Comparison of ENCODE assay signal across 26 cellular contexts in genomic region chr2:123164216-123164615, GRCh38.
"Had no signal": no experiment of that assay in that cellular context is flagged by ENCODE, and none has a peak within 500 bp of the region (broad histone marks: within the 10 kb centered on the region; RNA-seq: fewer than 3 reads in every experiment).

No MANE protein-coding gene starts in this region.

- DNase-seq: colonic mucosa; effector CD8-positive, alpha-beta T cell; endodermal cell; foreskin melanocyte; glutamatergic neuron; heart right ventricle; hippocampal formation; left cardiac atrium; left lung; mesendoderm; midbrain; naive thymus-derived CD4-positive, alpha-beta T cell; nucleus accumbens; spleen; stimulated activated CD4-positive, alpha-beta T cell treated with anti-CD3 and anti-CD28 coated beads, Interleukin-4, amount 100 ng/mL, for 4 hours; stimulated activated naive B cell treated with anti-CD40 and anti-IgM and Interleukin-4, amounts not matched to agents 10 μg/mL and 1 μg/mL and 100 μg/mL, for 72 hours; stimulated activated naive CD8-positive, alpha-beta T cell treated with anti-CD3 and anti-CD28 coated beads, Interleukin-15, amount 100 ng/mL, for 72 hours; transverse colon; upper lobe of right lung; uterus had no signal

- H3K9me3 ChIP-seq: colonic mucosa, prostate gland, transverse colon, upper lobe of right lung, uterus had no signal

- H3K27ac ChIP-seq: colonic mucosa, esophagus muscularis mucosa, heart right ventricle, left lung, neural progenitor cell, prostate gland, right atrium auricular region, spleen, suprapubic skin, transverse colon, upper lobe of right lung, uterus had no signal

- H3K27me3 ChIP-seq: colonic mucosa, esophagus muscularis mucosa, heart right ventricle, left lung, neural progenitor cell, right atrium auricular region, spleen, suprapubic skin, transverse colon, upper lobe of right lung, uterus had no signal

- H3K4me1 ChIP-seq: colonic mucosa, esophagus muscularis mucosa, heart right ventricle, left lung, neural progenitor cell, prostate gland, right atrium auricular region, spleen, suprapubic skin, transverse colon, upper lobe of right lung, uterus had no signal

- H2AFZ ChIP-seq: neural progenitor cell had no signal

- H3K9ac ChIP-seq: neural progenitor cell had no signal

- H3K36me3 ChIP-seq: colonic mucosa, esophagus muscularis mucosa, heart right ventricle, left lung, neural progenitor cell, prostate gland, right atrium auricular region, spleen, suprapubic skin, transverse colon, upper lobe of right lung, uterus had no signal

- H3K4me2 ChIP-seq: neural progenitor cell had no signal

- ATAC-seq: heart right ventricle; left cardiac atrium; left lung; naive thymus-derived CD4-positive, alpha-beta T cell; sciatic nerve; stimulated activated naive B cell treated with anti-CD40 and anti-IgM and Interleukin-4, amounts not matched to agents 10 μg/mL and 1 μg/mL and 100 μg/mL, for 72 hours; stimulated activated naive CD8-positive, alpha-beta T cell treated with anti-CD3 and anti-CD28 coated beads, Interleukin-15, amount 100 ng/mL, for 72 hours; upper lobe of right lung had no signal

- H3K4me3 ChIP-seq: colonic mucosa, esophagus muscularis mucosa, heart right ventricle, left lung, neural progenitor cell, prostate gland, right atrium auricular region, spleen, suprapubic skin, transverse colon, upper lobe of right lung, uterus had no signal
